Comparison of ENCODE assay signal across 8 cellular contexts in the genomic region with DNA sequence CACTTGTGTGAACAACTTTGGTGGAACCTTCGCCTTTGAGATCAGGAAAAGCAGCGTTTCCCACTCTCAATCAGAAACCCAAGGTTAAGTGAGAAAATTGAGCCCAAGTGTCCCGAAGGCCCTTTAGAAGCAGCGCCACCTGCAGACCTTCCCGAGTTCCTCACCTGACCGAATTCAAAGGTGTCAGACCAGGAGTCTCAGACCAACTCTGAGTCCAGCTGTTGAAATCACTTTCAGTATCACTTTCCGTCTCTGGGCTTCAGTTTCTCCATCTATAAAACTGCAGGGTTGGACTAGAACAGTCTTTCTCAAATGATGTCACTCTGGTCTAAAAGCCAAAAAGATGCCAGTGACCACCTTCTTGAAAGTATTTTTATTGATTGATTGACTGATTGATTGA. TPM values are rescaled to one million over a fixed set of nuclear protein-coding genes. Genes with fewer than 3 reads are reported as not detected.
DNase-seq lines count a peak whose midpoint lies in the region; ATAC-seq and TF ChIP-seq lines count a peak whose summit lies in the region.

No MANE protein-coding gene starts in this region.

- H3K9me3 Mint-ChIP-seq in activated naive CD4-positive, alpha-beta T cell treated with anti-CD3 and anti-CD28 coated beads for 36 hours = no peaks in the 10 kb centered on the region
- no peaks in the 10 kb centered on the region for H3K9me3 Mint-ChIP-seq in neural crest cell

- no peak overlapping the region for H3K27ac Mint-ChIP-seq in activated naive CD4-positive, alpha-beta T cell treated with anti-CD3 and anti-CD28 coated beads for 36 hours
- H3K27ac Mint-ChIP-seq in neural crest cell (ENCODE audit: unreplicated experiment) = no peak overlapping the region

- no peak overlapping the region for H3K4me3 Mint-ChIP-seq in activated naive CD4-positive, alpha-beta T cell treated with anti-CD3 and anti-CD28 coated beads for 36 hours
- H3K4me3 Mint-ChIP-seq in neural crest cell = no peak overlapping the region

- H3K27me3 ChIP-seq in ascending aorta = no peaks in the 10 kb centered on the region

- no peaks in the 10 kb centered on the region for H3K36me3 Mint-ChIP-seq in activated naive CD4-positive, alpha-beta T cell treated with anti-CD3 and anti-CD28 coated beads for 36 hours (ENCODE audit: low read depth)
- no peaks in the 10 kb centered on the region for H3K36me3 Mint-ChIP-seq in neural crest cell (ENCODE audit: low read depth)

- peak; percentile 33 for DNase-seq in DMS 273 (lab: John Stamatoyannopoulos, UW; ENCODE audit: unreplicated experiment)
- no peak for DNase-seq in DMS 273 treated with DMSO at 0.1 percent for 48 hours (lab: John Stamatoyannopoulos, UW)
- peak; percentile 67 for DNase-seq in activated naive CD4-positive, alpha-beta T cell treated with anti-CD3 and anti-CD28 coated beads for 36 hours
- DNase-seq in neural crest cell (ENCODE audit: low read depth, low spot score) = no peak
- DNase-seq in KG1 (lab: John Stamatoyannopoulos, UW) = no peak
- DNase-seq in ascending aorta (ENCODE audit: low spot score in 2 of 2) = no peak

- no peaks in the 10 kb centered on the region for H3K4me1 ChIP-seq in ascending aorta

- no peaks in the 10 kb centered on the region for H3K4me1 Mint-ChIP-seq in activated naive CD4-positive, alpha-beta T cell treated with anti-CD3 and anti-CD28 coated beads for 36 hours (ENCODE audit: low read depth)
- no peaks in the 10 kb centered on the region for H3K4me1 Mint-ChIP-seq in neural crest cell

- H3K4me3 ChIP-seq in ascending aorta = no peak overlapping the region

- peak; percentile 82 for ATAC-seq in GM21390 (IDR thresholded peaks at IDR 0.05; ENCODE audit: unreplicated experiment)
- peak; percentile 77 for ATAC-seq in HG03457 (IDR thresholded peaks at IDR 0.05; ENCODE audit: unreplicated experiment)

- H3K9me3 ChIP-seq in ascending aorta = no peaks in the 10 kb centered on the region

- no peaks in the 10 kb centered on the region for H3K36me3 ChIP-seq in ascending aorta

- H3K27ac ChIP-seq in ascending aorta = no peak overlapping the region

- no peaks in the 10 kb centered on the region for H3K27me3 Mint-ChIP-seq in activated naive CD4-positive, alpha-beta T cell treated with anti-CD3 and anti-CD28 coated beads for 36 hours (ENCODE audit: low read depth)
- H3K27me3 Mint-ChIP-seq in neural crest cell (ENCODE audit: low read depth) = no peaks in the 10 kb centered on the region

- TF ChIP-seq CTCF in neural crest cell (conservative IDR thresholded peaks at IDR 0.05) (peak; percentile 40), ascending aorta (IDR thresholded peaks at IDR 0.05) (no peak)

- intact Hi-C loops in activated naive CD4-positive, alpha-beta T cell treated with anti-CD3 and anti-CD28 coated beads for 36 hours (cut with micrococcal nuclease) = loop anchor here (1.0 kb wide), 2 partner anchors 394 to 517 kb away; no protein-coding TSS in a partner anchor
- intact Hi-C loops in ascending aorta (cut with DNase I) = no loop called here

- CTCF ChIA-PET in activated naive CD4-positive, alpha-beta T cell treated with anti-CD3 and anti-CD28 coated beads for 36 hours (lab: Charles Lee) = interaction anchor here (1.6 kb wide), 1 partner anchor 19 kb away, joined by 3 read pairs; no protein-coding TSS in a partner anchor

RNA-seq across cellular contexts. Expression of a gene that starts 31.7 kb away (rescaled TPM):
- total RNA-seq in activated naive CD4-positive, alpha-beta T cell treated with anti-CD3 and anti-CD28 coated beads for 36 hours = 10 to 100 TPM; 72.8 to 75.6 TPM
- total RNA-seq in neural crest cell (120 and 121 TPM in 2 replicates), ascending aorta (131 TPM)

Comparison
In these comparisons a context has a peak if more than half of its experiments do, and no peak if none do; other contexts are left out.
1. DNase-seq: peak in DMS 273 (single experiment) and activated naive CD4-positive, alpha-beta T cell treated with anti-CD3 and anti-CD28 coated beads for 36 hours (single experiment); none in DMS 273 treated with DMSO at 0.1 percent for 48 hours (single experiment), neural crest cell (single experiment), KG1 (single experiment) and ascending aorta (0 of 2).